9 cellular contexts compared by ENCODE assay signal in genomic region chr15:45197512-45197911, GRCh38. TPM values are rescaled to one million over a fixed set of nuclear protein-coding genes. Genes with fewer than 3 reads are reported as not detected.
DNase-seq lines count a peak whose midpoint lies in the region; ATAC-seq and TF ChIP-seq lines count a peak whose summit lies in the region.
"Had no signal": no experiment of that assay in that cellular context is flagged by ENCODE, and none has a peak within 500 bp of the region (broad histone marks: within the 10 kb centered on the region; RNA-seq: fewer than 3 reads in every experiment).

No MANE protein-coding gene starts in this region.

- no peaks in the 10 kb centered on the region for H3K27me3 ChIP-seq in heart left ventricle
- H3K27me3 ChIP-seq in PC-9 (ENCODE audit: insufficient read depth, low read depth): no peaks in the 10 kb centered on the region
- H3K27me3 ChIP-seq in esophagus squamous epithelium: no peaks in the 10 kb centered on the region
- H3K27me3 ChIP-seq in suprapubic skin: no peaks in the 10 kb centered on the region
- H3K27me3 ChIP-seq in stomach: no peaks in the 10 kb centered on the region
- H3K27me3 ChIP-seq in brain microvascular endothelial cell (replicated peaks): no peaks in the 10 kb centered on the region

- peak overlapping the region in 8 of 12 donors; percentile 56 to 85 (median 76) for H3K4me3 ChIP-seq in heart left ventricle
- H3K4me3 ChIP-seq in PC-9: peak overlapping the region; percentile 80; the same call in 1 of the 2 replicates
- H3K4me3 ChIP-seq in esophagus squamous epithelium: peak overlapping the region in 3 of 4 donors; percentile 63 to 87 (median 74)
- H3K4me3 ChIP-seq in suprapubic skin: peak overlapping the region; percentile 77
- peak overlapping the region in 1 of 4 donors; percentile 58 for H3K4me3 ChIP-seq in stomach
- H3K4me3 ChIP-seq in brain microvascular endothelial cell (ENCODE audit: low read depth, low read length): no peak overlapping the region

- H3K9me3 ChIP-seq in heart left ventricle (no peaks in the 10 kb centered on the region), PC-9 (ENCODE audit: insufficient read depth, low read depth) (no peaks in the 10 kb centered on the region), esophagus squamous epithelium (no peaks in the 10 kb centered on the region), suprapubic skin (no peaks in the 10 kb centered on the region), stomach (no peaks in the 10 kb centered on the region)

- TF ChIP-seq CTCF in heart left ventricle (IDR thresholded peaks at IDR 0.05) (no peak), PC-9 (conservative IDR thresholded peaks at IDR 0.05) (no peak), esophagus squamous epithelium (IDR thresholded peaks at IDR 0.05) (no peak), suprapubic skin (IDR thresholded peaks at IDR 0.05) (no peak), stomach (IDR thresholded peaks at IDR 0.05) (no peak), brain microvascular endothelial cell (IDR thresholded peaks at IDR 0.05; ENCODE audit: low read depth, low read length, missing control alignments) (no peak)

- ATAC-seq in heart left ventricle: no peak
- ATAC-seq in left cardiac atrium: no peak
- no peak for ATAC-seq in GM21825 (IDR thresholded peaks at IDR 0.05; ENCODE audit: unreplicated experiment)

- 90 to 95% (median 94%) methylated on average over 3 of the region's 3 CpGs for WGBS in heart left ventricle, 4 donors
- 31 to 73% methylated on average over 3 of the region's 3 CpGs for WGBS in esophagus squamous epithelium, 2 donors
- WGBS in suprapubic skin: 52% methylated on average over 3 of the region's 3 CpGs
- 87 to 99% (median 91%) methylated on average over 3 of the region's 3 CpGs for WGBS in stomach, 5 donors

- CTCF ChIA-PET in PC-9 (lab: Charles Lee): interaction anchor here (0.6 to 1.1 kb wide), 3 partner anchors 32 to 230 kb away, joined by 3 to 18 read pairs (median 4); no protein-coding TSS in a partner anchor

- BruUV-seq in PC-9 (replicated peaks; lab: Mats Ljungman, UMichigan): no TSS peak

- H3K4me2 ChIP-seq in PC-9: peak overlapping the region; percentile 67

- TF ChIP-seq EP300 in suprapubic skin (IDR thresholded peaks at IDR 0.05) (no peak), stomach (IDR thresholded peaks at IDR 0.05) (no peak)

- POLR2A ChIA-PET in PC-9 (lab: Charles Lee; ENCODE audit: unreplicated experiment): no interaction called here

- peaks cover 0 to 33% (median 5%) of the 10 kb centered on the region in 12 donors for H3K4me1 ChIP-seq in heart left ventricle
- no peaks in the 10 kb centered on the region for H3K4me1 ChIP-seq in PC-9 (replicated peaks; ENCODE audit: insufficient read depth)
- peaks cover 0 to 37% (median 6%) of the 10 kb centered on the region in 3 donors for H3K4me1 ChIP-seq in esophagus squamous epithelium
- peaks cover 8% of the 10 kb centered on the region for H3K4me1 ChIP-seq in suprapubic skin
- H3K4me1 ChIP-seq in stomach: peaks cover 0 to 26% (median 14%) of the 10 kb centered on the region in 4 donors

- no peaks in the 10 kb centered on the region for H4K20me1 ChIP-seq in PC-9 (ENCODE audit: insufficient read depth)

- in situ Hi-C loops in brain microvascular endothelial cell (cut with HindIII; ENCODE audit: low pct_ligation_motif_present, low sequenced_read_pairs): no loop called here

- no peaks in the 10 kb centered on the region for H3K9me2 ChIP-seq in PC-9 (ENCODE audit: insufficient read depth)

- H3K36me3 ChIP-seq in heart left ventricle (no peaks in the 10 kb centered on the region), PC-9 (ENCODE audit: low read depth) (no peaks in the 10 kb centered on the region), esophagus squamous epithelium (no peaks in the 10 kb centered on the region), suprapubic skin (no peaks in the 10 kb centered on the region), stomach (no peaks in the 10 kb centered on the region), brain microvascular endothelial cell (replicated peaks) (no peaks in the 10 kb centered on the region)

- H3K27ac ChIP-seq in heart left ventricle: peak overlapping the region in 1 of 12 donors; percentile 99
- H3K27ac ChIP-seq in PC-9: no peak overlapping the region
- peak overlapping the region in 1 of 4 donors; percentile 43 for H3K27ac ChIP-seq in esophagus squamous epithelium
- H3K27ac ChIP-seq in suprapubic skin: no peak overlapping the region
- no peak overlapping the region for H3K27ac ChIP-seq in stomach
- no peak overlapping the region for H3K27ac ChIP-seq in brain microvascular endothelial cell

- intact Hi-C loops in heart left ventricle (cut with DNase I): loop anchor here in 1 of 10 donors (5.0 kb wide), 1 partner anchor 390 kb away; the partner anchor contains the start of gene BLOC1S6
- intact Hi-C loops in left cardiac atrium (cut with DNase I): loop anchor here in 1 of 2 donors (5.0 kb wide), 1 partner anchor 35 kb away; no protein-coding TSS in a partner anchor
- intact Hi-C loops in PC-9 (cut with micrococcal nuclease; ENCODE audit: unreplicated experiment): no loop called here
- intact Hi-C loops in esophagus squamous epithelium (cut with DNase I): no loop called here
- intact Hi-C loops in stomach (cut with DNase I; ENCODE audit: low total_unique reads): no loop called here

- H2AFZ ChIP-seq in PC-9: no peak overlapping the region

- no peak for TF ChIP-seq POLR2A in heart left ventricle (IDR thresholded peaks at IDR 0.05)
- no peak for TF ChIP-seq POLR2A in esophagus squamous epithelium (IDR thresholded peaks at IDR 0.05)
- no peak for TF ChIP-seq POLR2A in suprapubic skin (IDR thresholded peaks at IDR 0.05)
- no peak for TF ChIP-seq POLR2A in stomach (IDR thresholded peaks at IDR 0.05)

- peaks cover 19% of the 10 kb centered on the region for H3F3A ChIP-seq in PC-9 (ENCODE audit: insufficient read depth, low read depth)

- no peak for DNase-seq in heart left ventricle
- DNase-seq in left cardiac atrium: no peak
- no peak for DNase-seq in PC-9
- no peak for DNase-seq in esophagus squamous epithelium (lab: John Stamatoyannopoulos, UW)
- DNase-seq in suprapubic skin (ENCODE audit: low spot score in 2 of 2): no peak
- DNase-seq in stomach: no peak
- no peak for DNase-seq in brain microvascular endothelial cell
- DNase-seq: hippocampal formation had no signal

- no peaks in the 10 kb centered on the region for H3K79me2 ChIP-seq in PC-9 (ENCODE audit: low read depth)

RNA-seq across cellular contexts. Expression of gene SHF, which starts 9.7 kb away (rescaled TPM):
- total RNA-seq in heart left ventricle (1 to 10 TPM; 2.4 to 7.9 (median 3.9) TPM), left cardiac atrium (1 to 10 TPM; 6.9 to 8.6 TPM), PC-9 (2021) (6.1 and 6.3 TPM in 2 replicates), esophagus squamous epithelium (10 to 100 TPM in 1 of 4 donors, 1 to 10 TPM in 3; 1.9 to 12.0 (median 5.7) TPM), suprapubic skin (10 to 100 TPM in 2 of 4 donors, 1 to 10 TPM in 2; 5.4 to 11.9 (median 8.6) TPM), stomach (10 to 100 TPM in 1 of 5 donors, 1 to 10 TPM in 3, under 1 TPM in 1; 0.43 to 15.9 (median 7.6) TPM)
- polyA plus RNA-seq in heart left ventricle (1 to 10 TPM; 1.9 to 4.6 TPM), stomach (1 to 10 TPM; 4.4 to 7.5 (median 4.8) TPM)

RNA-seq across cellular contexts. Expression of gene SLC28A2, which starts 54.5 kb away (rescaled TPM):
- total RNA-seq in heart left ventricle (not detected), left cardiac atrium (not detected), PC-9 (2021) (not detected in 2 replicates), esophagus squamous epithelium (not detected), suprapubic skin (not detected), stomach (10 to 100 TPM in 1 of 5 donors, 1 to 10 TPM in 3, not detected in 1; 1.8 to 48.8 (median 6.1) TPM)
- polyA plus RNA-seq in heart left ventricle (not detected), stomach (1 to 10 TPM in 1 of 3 donors, under 1 TPM in 2; 0.06 to 1.8 (median 0.25) TPM)
